Comparison of ENCODE assay signal across 12 cellular contexts in the genomic region with DNA sequence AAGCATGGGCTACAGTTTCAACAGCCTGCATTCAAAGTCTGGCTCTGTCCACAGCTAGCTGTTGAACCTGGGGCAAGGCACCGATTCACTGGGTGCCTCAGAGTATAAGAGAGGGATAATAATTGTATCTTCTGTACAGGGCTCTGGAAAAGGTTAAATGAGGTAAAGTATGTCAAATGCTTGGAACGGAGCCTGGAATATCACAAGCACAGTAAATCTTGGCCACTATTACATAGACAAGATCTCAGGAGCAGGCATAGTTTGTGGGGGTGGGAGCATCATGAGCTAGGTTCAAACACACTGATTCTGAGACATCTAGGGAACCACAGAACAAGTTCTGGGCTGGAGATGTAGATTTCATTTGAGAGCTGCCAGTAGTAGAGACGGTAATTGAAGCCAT.
A peak's percentile ranks its signal among the peaks of the same experiment; 100 is the strongest.
DNase-seq lines count a peak whose midpoint lies in the region; ATAC-seq, FAIRE-seq and TF ChIP-seq lines count a peak whose summit lies in the region.
"Had no signal": no experiment of that assay in that cellular context is flagged by ENCODE, and none has a peak within 500 bp of the region (broad histone marks: within the 10 kb centered on the region; RNA-seq: fewer than 3 reads in every experiment).

No MANE protein-coding gene starts in this region.

- no peaks in the 10 kb centered on the region for H3K27me3 ChIP-seq in brain microvascular endothelial cell (replicated peaks)

- no peak for TF ChIP-seq CTCF in brain microvascular endothelial cell (IDR thresholded peaks at IDR 0.05; ENCODE audit: low read depth, low read length, missing control alignments)

- ATAC-seq in Right ventricle myocardium inferior (peak; percentile 84), HG02938 (IDR thresholded peaks at IDR 0.05; ENCODE audit: unreplicated experiment) (no peak), HG03039 (IDR thresholded peaks at IDR 0.05; ENCODE audit: unreplicated experiment) (no peak)

- DNase-seq in Right ventricle myocardium inferior (ENCODE audit: missing footprints) (no peak), cardiac septum (ENCODE audit: low spot score) (no peak), brain microvascular endothelial cell (peak; percentile 69), hepatic stellate cell (ENCODE audit: low spot score) (peak; percentile 12), urothelium cell line (ENCODE audit: low spot score) (peak; percentile 7)
- DNase-seq in activated naive CD4-positive, alpha-beta T cell treated with Interleukin-2 at 50 U/mL for 16 hours = no peak
- DNase-seq: cortex of kidney, mesendoderm, NCI-H69 had no signal

- intact Hi-C loops in Right ventricle myocardium inferior (cut with DNase I) (no loop called here), cardiac septum (cut with DNase I) (loop anchor here (2.0 kb wide), 1 partner anchor 45 kb away; no protein-coding TSS in a partner anchor)

- no peak overlapping the region for H3K4me3 ChIP-seq in brain microvascular endothelial cell (ENCODE audit: low read depth, low read length)
- H3K4me3 ChIP-seq: A549 had no signal

- H3K27ac ChIP-seq in brain microvascular endothelial cell = no peak overlapping the region
- H3K27ac ChIP-seq: A549 had no signal

- no peaks in the 10 kb centered on the region for H3K36me3 ChIP-seq in brain microvascular endothelial cell (replicated peaks)

- no peak for FAIRE-seq in urothelium cell line (lab: Jason Lieb, UNC)
- FAIRE-seq: A549 had no signal

- in situ Hi-C loops in brain microvascular endothelial cell (cut with HindIII; ENCODE audit: low pct_ligation_motif_present, low sequenced_read_pairs) = no loop called here

Comparison
In these comparisons a context has a peak if more than half of its experiments do, and no peak if none do; other contexts are left out.
1. DNase-seq: peak in brain microvascular endothelial cell (single experiment), hepatic stellate cell (single experiment) and urothelium cell line (single experiment); none in Right ventricle myocardium inferior (single experiment), cardiac septum (single experiment) and activated naive CD4-positive, alpha-beta T cell treated with Interleukin-2 at 50 U/mL for 16 hours (single experiment).